ENCODE assay signal across 17 cellular contexts in the genomic region with DNA sequence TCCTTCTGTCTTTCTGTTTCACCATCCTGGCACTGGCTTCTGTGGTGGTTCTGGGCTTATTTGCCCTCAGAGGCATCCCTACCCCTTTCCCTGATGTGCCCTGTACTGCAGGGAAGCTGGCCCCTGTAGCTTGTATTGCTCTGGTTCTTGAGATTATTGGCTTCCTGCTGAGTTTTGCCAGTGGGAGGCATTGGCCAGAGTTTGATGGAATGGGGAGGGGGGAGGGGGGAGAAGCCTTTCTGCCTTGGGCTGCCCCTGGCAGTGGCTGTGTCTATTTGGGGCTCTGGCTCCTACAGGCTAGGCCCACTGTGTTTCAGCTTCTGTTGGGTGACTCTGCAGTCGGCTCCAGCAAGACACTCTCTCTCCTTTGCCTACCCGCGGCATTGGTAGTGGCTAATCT. TPM values are rescaled to one million over a fixed set of nuclear protein-coding genes. Genes with fewer than 3 reads are reported as not detected.
"Had no signal": no experiment of that assay in that cellular context is flagged by ENCODE, and none has a peak within 500 bp of the region (broad histone marks: within the 10 kb centered on the region; RNA-seq: fewer than 3 reads in every experiment).

No MANE protein-coding gene starts in this region.

- H3K4me1 Mint-ChIP-seq: activated naive CD8-positive, alpha-beta T cell treated with anti-CD3 and anti-CD28 coated beads, Interleukin-2, amount 10 ng/mL, durations not matched to agents 7 days and 5 days; naive B cell; stimulated activated naive B cell treated with anti-CD40 and anti-IgM and Interleukin-4, amounts not matched to agents 10 μg/mL and 1 μg/mL and 100 μg/mL, for 72 hours had no signal

- H3K4me3 Mint-ChIP-seq: activated naive CD8-positive, alpha-beta T cell treated with anti-CD3 and anti-CD28 coated beads, Interleukin-2, amount 10 ng/mL, durations not matched to agents 7 days and 5 days; naive B cell; stimulated activated naive B cell treated with anti-CD40 and anti-IgM and Interleukin-4, amounts not matched to agents 10 μg/mL and 1 μg/mL and 100 μg/mL, for 72 hours had no signal

- ATAC-seq: left colon; stimulated activated naive B cell treated with anti-CD40 and anti-IgM and Interleukin-4, amounts not matched to agents 10 μg/mL and 1 μg/mL and 100 μg/mL, for 72 hours had no signal

- H3K4me1 ChIP-seq: transverse colon, vagina had no signal

- H3K4me3 ChIP-seq: lung, transverse colon, vagina had no signal

- H3K27ac ChIP-seq: transverse colon, vagina had no signal

- H3K9me3 Mint-ChIP-seq: activated naive CD8-positive, alpha-beta T cell treated with anti-CD3 and anti-CD28 coated beads, Interleukin-2, amount 10 ng/mL, durations not matched to agents 7 days and 5 days; naive B cell; stimulated activated naive B cell treated with anti-CD40 and anti-IgM and Interleukin-4, amounts not matched to agents 10 μg/mL and 1 μg/mL and 100 μg/mL, for 72 hours had no signal

- H3K27me3 Mint-ChIP-seq: activated naive CD8-positive, alpha-beta T cell treated with anti-CD3 and anti-CD28 coated beads, Interleukin-2, amount 10 ng/mL, durations not matched to agents 7 days and 5 days had no signal

- H3K36me3 ChIP-seq: transverse colon, vagina had no signal

- H3K27ac Mint-ChIP-seq: activated naive CD8-positive, alpha-beta T cell treated with anti-CD3 and anti-CD28 coated beads, Interleukin-2, amount 10 ng/mL, durations not matched to agents 7 days and 5 days; naive B cell; stimulated activated naive B cell treated with anti-CD40 and anti-IgM and Interleukin-4, amounts not matched to agents 10 μg/mL and 1 μg/mL and 100 μg/mL, for 72 hours had no signal

- DNase-seq: activated CD4-positive, alpha-beta T cell treated with anti-CD3 and anti-CD28 coated beads for 1 hour; activated CD4-positive, alpha-beta T cell treated with anti-CD3 and anti-CD28 coated beads, Interleukin-2, amount 50 U/mL, for 4 hours; activated naive CD4-positive, alpha-beta T cell; activated naive CD8-positive, alpha-beta T cell treated with anti-CD3 and anti-CD28 coated beads, Interleukin-2, amount 10 ng/mL, durations not matched to agents 7 days and 5 days; activated T-cell treated with anti-CD3 and anti-CD28 coated beads for 4 hours; cortex of kidney; effector CD8-positive, alpha-beta T cell; foreskin fibroblast; left colon; naive B cell; posterior cingulate gyrus; stimulated activated CD4-positive, alpha-beta T cell treated with anti-CD3 and anti-CD28 coated beads, Interleukin-2, amount 100 ng/mL, for 48 hours; stimulated activated naive B cell treated with anti-CD40 and anti-IgM and Interleukin-4, amounts not matched to agents 10 μg/mL and 1 μg/mL and 100 μg/mL, for 72 hours; T-helper 9 cell; transverse colon had no signal

- H3K9me3 ChIP-seq: transverse colon, vagina had no signal

- H3K36me3 Mint-ChIP-seq: activated naive CD8-positive, alpha-beta T cell treated with anti-CD3 and anti-CD28 coated beads, Interleukin-2, amount 10 ng/mL, durations not matched to agents 7 days and 5 days; naive B cell; stimulated activated naive B cell treated with anti-CD40 and anti-IgM and Interleukin-4, amounts not matched to agents 10 μg/mL and 1 μg/mL and 100 μg/mL, for 72 hours had no signal

- H3K27me3 ChIP-seq: transverse colon, vagina had no signal

RNA-seq across cellular contexts. Expression of a gene that starts 41.6 kb away (rescaled TPM):
- total RNA-seq: activated naive CD8-positive, alpha-beta T cell treated with anti-CD3 and anti-CD28 coated beads, Interleukin-2, amount 10 ng/mL, durations not matched to agents 7 days and 5 days had no signal
